20 cellular contexts compared by ENCODE assay signal in the genomic region with DNA sequence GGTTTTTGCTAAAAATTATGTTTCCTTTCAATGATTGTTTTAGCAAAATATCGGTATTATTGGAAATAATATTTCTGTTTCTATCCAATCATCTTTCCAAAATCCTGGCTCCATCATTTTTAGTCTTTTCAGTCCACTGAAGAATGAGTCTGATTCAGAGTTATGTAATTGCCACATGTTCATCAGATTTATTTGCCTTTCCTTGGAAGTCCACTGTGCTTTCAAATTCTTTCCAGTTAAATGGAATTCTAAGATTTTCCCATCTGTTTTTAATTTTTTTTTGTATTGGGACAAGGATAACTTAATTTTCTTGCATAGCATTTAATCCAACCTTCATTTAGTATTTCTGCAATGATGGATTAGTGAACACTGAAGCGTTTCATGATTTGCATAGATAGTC.
DNase-seq lines count a peak whose midpoint lies in the region; ATAC-seq and TF ChIP-seq lines count a peak whose summit lies in the region.
"Had no signal": no experiment of that assay in that cellular context is flagged by ENCODE, and none has a peak within 500 bp of the region (broad histone marks: within the 10 kb centered on the region; RNA-seq: fewer than 3 reads in every experiment).

No MANE protein-coding gene starts in this region.

- no peak overlapping the region for H3K56ac ChIP-seq in mesendoderm (ENCODE audit: low read length)

- no peak overlapping the region for H3K18ac ChIP-seq in mesendoderm (ENCODE audit: low read length)

- H2BK15ac ChIP-seq in mesendoderm (replicated peaks; ENCODE audit: low read depth): no peak overlapping the region

- H3K79me1 ChIP-seq in mesendoderm (ENCODE audit: low read length): no peaks in the 10 kb centered on the region

- WGBS in mesendoderm (ENCODE audit: extremely low coverage, insufficient coverage, low lambda C conversion rate): no CpG with 5 or more reads among the region's 2 CpGs

- H3K4me2 ChIP-seq in mesendoderm (ENCODE audit: low read length): no peak overlapping the region

- H3K9me3 ChIP-seq in adipocyte (ENCODE audit: control insufficient read depth, low read length): no peaks in the 10 kb centered on the region
- H3K9me3 ChIP-seq: BE2C, HAP-1 had no signal

- TF ChIP-seq CTCF in AG10803 (conservative IDR thresholded peaks at IDR 0.05; ENCODE audit: low read length): no peak

- H3K4me1 ChIP-seq in adipocyte (ENCODE audit: control insufficient read depth, insufficient read depth, low read length): no peaks in the 10 kb centered on the region
- H3K4me1 ChIP-seq in mesendoderm (ENCODE audit: control insufficient read depth, low read depth, low read length): no peaks in the 10 kb centered on the region
- H3K4me1 ChIP-seq: BE2C, HAP-1 had no signal

- DNase-seq in AG10803 (ENCODE audit: low read depth) (peak; percentile 6), HS-5 (ENCODE audit: low read depth) (peak; percentile 5), adipocyte (ENCODE audit: low read depth) (peak; percentile 3), myocyte (ENCODE audit: low read depth) (peak; percentile 6), mesendoderm (no peak)
- no peak for DNase-seq in activated naive CD4-positive, alpha-beta T cell treated with anti-CD3 and anti-CD28 coated beads, Interleukin-2, amount 50 U/mL, for 72 hours (ENCODE audit: low spot score in 2 of 2)
- DNase-seq: 8988T; BE2C; C1 segment of cervical spinal cord; CD4-positive, CD25-positive, alpha-beta regulatory T cell; CD8-positive, alpha-beta memory T cell; COR-L47; DMS 273 treated with DMSO at 0.1 percent for 48 hours; DMS53; DND-41; GM23248 had no signal

- no peaks in the 10 kb centered on the region for H3K79me2 ChIP-seq in mesendoderm (ENCODE audit: control insufficient read depth, insufficient read depth, low read length)

- H3K27ac Mint-ChIP-seq in activated naive CD4-positive, alpha-beta T cell treated with anti-CD3 and anti-CD28 coated beads, Interleukin-2, amount 50 U/mL, for 72 hours: no peak overlapping the region
- H3K27ac Mint-ChIP-seq: CD4-positive, CD25-positive, alpha-beta regulatory T cell; CD8-positive, alpha-beta memory T cell had no signal

- ATAC-seq in HG03108 (IDR thresholded peaks at IDR 0.05; ENCODE audit: unreplicated experiment) (no peak), HG02852 (IDR thresholded peaks at IDR 0.05; ENCODE audit: unreplicated experiment) (no peak)
- no peak for ATAC-seq in activated naive CD4-positive, alpha-beta T cell treated with anti-CD3 and anti-CD28 coated beads, Interleukin-2, amount 50 U/mL, for 72 hours
- ATAC-seq: HepG2 had no signal

- no peak overlapping the region for H2AK5ac ChIP-seq in mesendoderm (ENCODE audit: low read length)

- H3K9me3 Mint-ChIP-seq in activated naive CD4-positive, alpha-beta T cell treated with anti-CD3 and anti-CD28 coated beads, Interleukin-2, amount 50 U/mL, for 72 hours: peaks cover 8 to 19% of the 10 kb centered on the region in 2 donors

- no peak overlapping the region for H4K5ac ChIP-seq in mesendoderm (ENCODE audit: low read length)

- H2BK120ac ChIP-seq in mesendoderm (ENCODE audit: low read depth, low read length): no peak overlapping the region

- H3K27me3 ChIP-seq in adipocyte (replicated peaks; ENCODE audit: control insufficient read depth, insufficient read depth, low read length): no peaks in the 10 kb centered on the region
- H3K27me3 ChIP-seq in mesendoderm (ENCODE audit: insufficient read depth, low read length, poor library complexity): no peaks in the 10 kb centered on the region
- H3K27me3 ChIP-seq: BE2C had no signal

- H3K27ac ChIP-seq in mesendoderm (ENCODE audit: low read depth, low read length): no peak overlapping the region
- H3K27ac ChIP-seq: GM23248 had no signal

- H3K36me3 Mint-ChIP-seq in activated naive CD4-positive, alpha-beta T cell treated with anti-CD3 and anti-CD28 coated beads, Interleukin-2, amount 50 U/mL, for 72 hours: no peaks in the 10 kb centered on the region
- H3K36me3 Mint-ChIP-seq: CD4-positive, CD25-positive, alpha-beta regulatory T cell had no signal

- H3K9ac ChIP-seq in adipocyte (ENCODE audit: low read length) (no peak overlapping the region), mesendoderm (ENCODE audit: low read length) (no peak overlapping the region)
- H3K9ac ChIP-seq: GM23248 had no signal

- H3K23ac ChIP-seq in mesendoderm (ENCODE audit: low read length): no peak overlapping the region

- no peaks in the 10 kb centered on the region for H3K36me3 ChIP-seq in adipocyte (ENCODE audit: control insufficient read depth, insufficient read depth, low read length, severe bottlenecking)
- no peaks in the 10 kb centered on the region for H3K36me3 ChIP-seq in mesendoderm (ENCODE audit: control insufficient read depth, insufficient read depth, low read length)
- H3K36me3 ChIP-seq: BE2C, HAP-1 had no signal

- H4K8ac ChIP-seq in mesendoderm (ENCODE audit: low read depth, low read length): no peak overlapping the region

- no peak overlapping the region for H3K4ac ChIP-seq in mesendoderm (ENCODE audit: low read depth, low read length)

- no peak overlapping the region for H2BK5ac ChIP-seq in mesendoderm (ENCODE audit: low read length)

- H3K4me3 ChIP-seq in AG10803 (ENCODE audit: low read length): no peak overlapping the region
- no peak overlapping the region for H3K4me3 ChIP-seq in adipocyte (ENCODE audit: low read length)
- no peak overlapping the region for H3K4me3 ChIP-seq in mesendoderm (ENCODE audit: low read length)
- H3K4me3 ChIP-seq: GM23248, HAP-1 had no signal

Comparison
In these comparisons a context has a peak if more than half of its experiments do, and no peak if none do; other contexts are left out.
1. DNase-seq: peak in AG10803 (single experiment), HS-5 (single experiment), adipocyte (single experiment) and myocyte (single experiment); none in mesendoderm (single experiment) and activated naive CD4-positive, alpha-beta T cell treated with anti-CD3 and anti-CD28 coated beads, Interleukin-2, amount 50 U/mL, for 72 hours (0 of 2).